Comparison of ENCODE assay signal across 10 cellular contexts in the genomic region with DNA sequence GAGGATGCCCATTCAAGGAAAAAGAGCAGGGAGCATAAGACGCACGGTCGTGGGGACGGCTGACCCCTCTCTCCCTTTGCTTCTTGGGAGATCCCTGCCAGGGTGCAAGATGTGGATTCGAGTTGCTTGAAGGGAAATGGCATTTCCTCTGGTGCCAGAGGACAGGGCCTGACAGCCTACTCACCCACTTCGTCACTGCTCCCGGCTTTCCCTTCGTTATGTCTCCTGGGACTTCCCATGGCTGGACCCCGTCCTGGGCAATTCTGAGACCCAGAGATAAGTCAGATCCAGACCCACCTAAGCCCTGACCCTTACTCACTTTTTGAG. TPM values are rescaled to one million over a fixed set of nuclear protein-coding genes. Genes with fewer than 3 reads are reported as not detected.
A peak's percentile ranks its signal among the peaks of the same experiment; 100 is the strongest.
DNase-seq lines count a peak whose midpoint lies in the region; ATAC-seq and TF ChIP-seq lines count a peak whose summit lies in the region.
"Had no signal": no experiment of that assay in that cellular context is flagged by ENCODE, and none has a peak within 500 bp of the region (broad histone marks: within the 10 kb centered on the region; RNA-seq: fewer than 3 reads in every experiment).

No MANE protein-coding gene starts in this region.

- ATAC-seq in PC-3 (no peak), GM21526 (IDR thresholded peaks at IDR 0.05; ENCODE audit: low FRiP score, unreplicated experiment) (no peak)

- H3K9me2 ChIP-seq in DOHH2 (replicated peaks; ENCODE audit: control insufficient read depth, low read length) (no peaks in the 10 kb centered on the region), PC-3 (replicated peaks; ENCODE audit: low read length) (no peaks in the 10 kb centered on the region)

- intact Hi-C loops in PC-3 (cut with micrococcal nuclease): loop anchor here (1.0 to 5.0 kb wide), 2 partner anchors 51 to 201 kb away; a partner anchor contains a TSS

- H3K9me3 ChIP-seq in DOHH2 (ENCODE audit: control insufficient read depth, insufficient read depth, low read length) (peaks cover 3% of the 10 kb centered on the region; the same call in 1 of the 2 replicates), PC-3 (ENCODE audit: low read length) (no peaks in the 10 kb centered on the region)

- H3F3A ChIP-seq in DOHH2 (ENCODE audit: control insufficient read depth, insufficient read depth): no peaks in the 10 kb centered on the region
- H3F3A ChIP-seq in PC-3 (ENCODE audit: low read length, unreplicated experiment): no peaks in the 10 kb centered on the region

- H3K4me2 ChIP-seq in DOHH2 (ENCODE audit: low read length): peak overlapping the region; percentile 71
- H3K4me2 ChIP-seq in PC-3 (ENCODE audit: low read length): peak overlapping the region; percentile 98

- TF ChIP-seq CTCF in DOHH2 (IDR thresholded peaks at IDR 0.05; ENCODE audit: low read depth, low read length, poor library complexity, severe bottlenecking) (no peak), PC-3 (conservative IDR thresholded peaks at IDR 0.05; ENCODE audit: low read depth, low read length) (no peak), fibroblast of pulmonary artery (IDR thresholded peaks at IDR 0.05; ENCODE audit: low read length, missing control alignments) (no peak), retinal pigment epithelial cell (conservative IDR thresholded peaks at IDR 0.05; ENCODE audit: low read depth, low read length) (no peak)

- no peak overlapping the region for H2AFZ ChIP-seq in PC-3 (ENCODE audit: low read length)

- BruUV-seq in PC-3 (replicated peaks; lab: Mats Ljungman, UMichigan): TSS peak; percentile 41

- H3K36me3 ChIP-seq in DOHH2 (ENCODE audit: control insufficient read depth, low read length): peaks cover 22% of the 10 kb centered on the region
- H3K36me3 ChIP-seq in PC-3 (ENCODE audit: low read depth, low read length): peaks cover 23% of the 10 kb centered on the region

- no peak for DNase-seq in PC-3
- DNase-seq in fibroblast of pulmonary artery (ENCODE audit: low read depth): no peak
- DNase-seq in retinal pigment epithelial cell (ENCODE audit: low read depth): no peak
- no peak for DNase-seq in activated T-cell treated with anti-CD3 and anti-CD28 coated beads, Interleukin-2, amount 50 U/mL, for 48 hours
- DNase-seq in HT-29 (ENCODE audit: low spot score): no peak
- no peak for DNase-seq in MV-4-11 (lab: John Stamatoyannopoulos, UW)
- DNase-seq: central memory CD4-positive, alpha-beta T cell; NCI-H1694 had no signal

- CTCF ChIA-PET in PC-3 (lab: Charles Lee): no interaction called here

- peaks cover 23% of the 10 kb centered on the region for H3K79me2 ChIP-seq in DOHH2 (ENCODE audit: control insufficient read depth, low read length)
- peaks cover 38% of the 10 kb centered on the region for H3K79me2 ChIP-seq in PC-3 (ENCODE audit: low read length)

- POLR2A ChIA-PET in PC-3 (lab: Charles Lee; ENCODE audit: unreplicated experiment): no interaction called here

- peak overlapping the region; percentile 98 for H3K9ac ChIP-seq in PC-3 (ENCODE audit: low read length)

- H4K20me1 ChIP-seq in DOHH2 (ENCODE audit: control insufficient read depth, insufficient read depth, low read depth, low read length) (no peaks in the 10 kb centered on the region), PC-3 (ENCODE audit: low read length) (no peaks in the 10 kb centered on the region)

- H3K27me3 ChIP-seq in DOHH2 (ENCODE audit: control insufficient read depth, low read length) (no peaks in the 10 kb centered on the region), PC-3 (ENCODE audit: low read length) (no peaks in the 10 kb centered on the region)

- H3K27ac ChIP-seq in DOHH2 (ENCODE audit: low read depth, low read length) (no peak overlapping the region), PC-3 (ENCODE audit: low read length) (no peak overlapping the region)

- H3K4me1 ChIP-seq in DOHH2 (ENCODE audit: control insufficient read depth, low read length) (peaks cover 22% of the 10 kb centered on the region), PC-3 (ENCODE audit: insufficient read depth, low read length) (peaks cover 26% of the 10 kb centered on the region)

- peak overlapping the region; percentile 90 for H3K4me3 ChIP-seq in DOHH2 (ENCODE audit: low read length)
- H3K4me3 ChIP-seq in PC-3 (ENCODE audit: low read length): peak overlapping the region; percentile 93
- H3K4me3 ChIP-seq in fibroblast of pulmonary artery (replicated peaks; ENCODE audit: low read depth, low read length): peak overlapping the region; percentile 99
- H3K4me3 ChIP-seq in retinal pigment epithelial cell (ENCODE audit: low read length): peak overlapping the region; percentile 99

RNA-seq across cellular contexts. Expression of a gene that starts 1.2 kb away (rescaled TPM):
- 17.8 and 18.8 TPM in 2 replicates for total RNA-seq in PC-3 (2014; rRNA removed)
- 34.5 and 38.4 TPM in 2 replicates for total RNA-seq in HT-29 (2014; rRNA removed; shearing (Covaris generic))

RNA-seq across cellular contexts. Expression of a gene that starts 1.6 kb away (rescaled TPM):
- total RNA-seq in PC-3 (2014; rRNA removed): 42.3 and 61.0 TPM in 2 replicates
- 89.9 and 96.4 TPM in 2 replicates for total RNA-seq in HT-29 (2014; rRNA removed; shearing (Covaris generic))

RNA-seq across cellular contexts. Expression of a gene that starts 11.3 kb away (rescaled TPM):
- total RNA-seq in PC-3 (2014; rRNA removed): 141 and 172 TPM in 2 replicates
- total RNA-seq in HT-29 (2014; rRNA removed; shearing (Covaris generic)): 215 and 243 TPM in 2 replicates

RNA-seq across cellular contexts. Expression of a gene that starts 18.0 kb away (rescaled TPM):
- total RNA-seq in PC-3 (2014; rRNA removed): 0.29 and 2.2 TPM in 2 replicates
- 1.1 and 2.3 TPM in 2 replicates for total RNA-seq in HT-29 (2014; rRNA removed; shearing (Covaris generic))

RNA-seq across cellular contexts. Expression of a gene that starts 27.7 kb away (rescaled TPM):
- 138 and 148 TPM in 2 replicates for total RNA-seq in PC-3 (2014; rRNA removed)
- 188 and 218 TPM in 2 replicates for total RNA-seq in HT-29 (2014; rRNA removed; shearing (Covaris generic))
